Comparison of ENCODE assay signal across 1 cellular context in the genomic region with DNA sequence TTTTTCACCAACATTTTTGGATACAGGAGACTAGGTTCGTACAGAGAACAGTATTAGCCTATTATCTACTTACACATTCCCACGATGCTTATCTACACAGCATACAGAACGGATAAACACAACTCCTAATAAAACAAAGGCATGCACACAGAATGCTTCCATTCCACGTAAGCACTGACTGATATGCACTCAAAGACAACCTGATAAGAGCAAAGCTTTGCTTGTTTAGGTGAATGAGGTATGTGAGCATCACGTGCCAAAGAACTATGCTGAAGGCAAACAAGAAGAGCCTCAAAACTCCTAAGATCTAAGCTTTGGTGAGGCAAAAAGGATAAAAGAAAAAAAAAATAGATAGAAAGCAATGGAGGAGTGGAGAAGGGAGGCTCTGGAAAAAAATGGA.
TF ChIP-seq lines count a peak whose summit lies in the region.

No MANE protein-coding gene starts in this region.

TF ChIP-seq in HepG2, 621 proteins besides CTCF, POLR2A, EP300 and RAD21 (continued from another document and continues in another):
- TF ChIP-seq MXD4 (CRISPR knock-in tag; IDR thresholded peaks at IDR 0.05) (no peak), ZNF329 (CRISPR knock-in tag; IDR thresholded peaks at IDR 0.05; ENCODE audit: low read depth) (no peak), ZBTB7B (CRISPR knock-in tag; IDR thresholded peaks at IDR 0.05) (no peak), SMAD9 (CRISPR knock-in tag; IDR thresholded peaks at IDR 0.05) (no peak), PITX1 (CRISPR knock-in tag; IDR thresholded peaks at IDR 0.05) (no peak), ATRX (CRISPR knock-in tag; IDR thresholded peaks at IDR 0.05; ENCODE audit: borderline replicate concordance) (no peak), ZNF567 (CRISPR knock-in tag; IDR thresholded peaks at IDR 0.05; ENCODE audit: borderline replicate concordance) (no peak), TERF1 (CRISPR knock-in tag; IDR thresholded peaks at IDR 0.05) (no peak), TCF7L2 (IDR thresholded peaks at IDR 0.05; ENCODE audit: low read depth, low read length) (peak; percentile 37; the same call in 1 of the 2 replicates), PAF1 (CRISPR knock-in tag; IDR thresholded peaks at IDR 0.05) (no peak), CEBPZ (IDR thresholded peaks at IDR 0.05; ENCODE audit: low read length) (no peak), ZNF878 (CRISPR knock-in tag; IDR thresholded peaks at IDR 0.05) (no peak), SOX6 (IDR thresholded peaks at IDR 0.05) (no peak), SOX6 (CRISPR knock-in tag; IDR thresholded peaks at IDR 0.05) (peak; percentile 94), AKAP8 (CRISPR knock-in tag; IDR thresholded peaks at IDR 0.05) (no peak), ZNF432 (CRISPR knock-in tag; IDR thresholded peaks at IDR 0.05; ENCODE audit: borderline replicate concordance) (no peak), U2AF1 (optimal IDR thresholded peaks at IDR 0.05; ENCODE audit: low read depth, low read length) (no peak), MEF2D (CRISPR knock-in tag; IDR thresholded peaks at IDR 0.05) (no peak), FOXA3 (CRISPR knock-in tag; IDR thresholded peaks at IDR 0.05) (peak; percentile 34; the same call in 1 of the 2 replicates), JARID2 (CRISPR knock-in tag; IDR thresholded peaks at IDR 0.05; ENCODE audit: insufficient replicate concordance) (no peak), TEAD3 (CRISPR knock-in tag; optimal IDR thresholded peaks at IDR 0.05; ENCODE audit: borderline replicate concordance) (peak; percentile 54), ATF1 (CRISPR knock-in tag; IDR thresholded peaks at IDR 0.05) (no peak), FOSL1 (CRISPR knock-in tag; IDR thresholded peaks at IDR 0.05; ENCODE audit: borderline replicate concordance) (no peak), MTF2 (CRISPR knock-in tag; IDR thresholded peaks at IDR 0.05; ENCODE audit: borderline replicate concordance) (no peak), SRY (CRISPR knock-in tag; IDR thresholded peaks at IDR 0.05) (no peak), KLF11 (CRISPR knock-in tag; IDR thresholded peaks at IDR 0.05) (no peak), TFE3 (CRISPR knock-in tag; IDR thresholded peaks at IDR 0.05) (peak; percentile 55; the same call in 1 of the 2 replicates), HES4 (CRISPR knock-in tag; IDR thresholded peaks at IDR 0.05; ENCODE audit: borderline replicate concordance) (no peak), ZNF768 (CRISPR knock-in tag; IDR thresholded peaks at IDR 0.05) (no peak), ZSCAN5A (CRISPR knock-in tag; IDR thresholded peaks at IDR 0.05; ENCODE audit: borderline replicate concordance) (peak; percentile 86; the same call in 1 of the 2 replicates), ZSCAN25 (CRISPR knock-in tag; IDR thresholded peaks at IDR 0.05) (no peak), NFKB2 (CRISPR knock-in tag; IDR thresholded peaks at IDR 0.05; ENCODE audit: borderline replicate concordance) (no peak), GFI1 (CRISPR knock-in tag; IDR thresholded peaks at IDR 0.05; ENCODE audit: borderline replicate concordance) (peak; percentile 31; the same call in 1 of the 2 replicates), NFATC3 (CRISPR knock-in tag; IDR thresholded peaks at IDR 0.05) (no peak), TBP (CRISPR knock-in tag; IDR thresholded peaks at IDR 0.05) (no peak), ZNF414 (CRISPR knock-in tag; IDR thresholded peaks at IDR 0.05) (no peak), KDM6A (CRISPR knock-in tag; IDR thresholded peaks at IDR 0.05; ENCODE audit: low read depth) (no peak), CREM (IDR thresholded peaks at IDR 0.05) (peak; percentile 62; the same call in 1 of the 2 replicates), CREM (CRISPR knock-in tag; IDR thresholded peaks at IDR 0.05) (no peak)
- TF ChIP-seq, protein P1, sequence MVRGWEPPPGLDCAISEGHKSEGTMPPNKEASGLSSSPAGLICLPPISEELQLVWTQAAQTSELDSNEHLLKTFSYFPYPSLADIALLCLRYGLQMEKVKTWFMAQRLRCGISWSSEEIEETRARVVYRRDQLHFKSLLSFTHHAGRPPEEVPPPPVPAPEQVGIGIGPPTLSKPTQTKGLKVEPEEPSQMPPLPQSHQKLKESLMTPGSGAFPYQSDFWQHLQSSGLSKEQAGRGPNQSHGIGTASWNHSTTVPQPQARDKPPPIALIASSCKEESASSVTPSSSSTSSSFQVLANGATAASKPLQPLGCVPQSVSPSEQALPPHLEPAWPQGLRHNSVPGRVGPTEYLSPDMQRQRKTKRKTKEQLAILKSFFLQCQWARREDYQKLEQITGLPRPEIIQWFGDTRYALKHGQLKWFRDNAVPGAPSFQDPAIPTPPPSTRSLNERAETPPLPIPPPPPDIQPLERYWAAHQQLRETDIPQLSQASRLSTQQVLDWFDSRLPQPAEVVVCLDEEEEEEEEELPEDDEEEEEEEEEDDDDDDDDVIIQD (CRISPR knock-in tag; IDR thresholded peaks at IDR 0.05; ENCODE audit: low read depth): no peak
- TF ChIP-seq, protein P2, sequence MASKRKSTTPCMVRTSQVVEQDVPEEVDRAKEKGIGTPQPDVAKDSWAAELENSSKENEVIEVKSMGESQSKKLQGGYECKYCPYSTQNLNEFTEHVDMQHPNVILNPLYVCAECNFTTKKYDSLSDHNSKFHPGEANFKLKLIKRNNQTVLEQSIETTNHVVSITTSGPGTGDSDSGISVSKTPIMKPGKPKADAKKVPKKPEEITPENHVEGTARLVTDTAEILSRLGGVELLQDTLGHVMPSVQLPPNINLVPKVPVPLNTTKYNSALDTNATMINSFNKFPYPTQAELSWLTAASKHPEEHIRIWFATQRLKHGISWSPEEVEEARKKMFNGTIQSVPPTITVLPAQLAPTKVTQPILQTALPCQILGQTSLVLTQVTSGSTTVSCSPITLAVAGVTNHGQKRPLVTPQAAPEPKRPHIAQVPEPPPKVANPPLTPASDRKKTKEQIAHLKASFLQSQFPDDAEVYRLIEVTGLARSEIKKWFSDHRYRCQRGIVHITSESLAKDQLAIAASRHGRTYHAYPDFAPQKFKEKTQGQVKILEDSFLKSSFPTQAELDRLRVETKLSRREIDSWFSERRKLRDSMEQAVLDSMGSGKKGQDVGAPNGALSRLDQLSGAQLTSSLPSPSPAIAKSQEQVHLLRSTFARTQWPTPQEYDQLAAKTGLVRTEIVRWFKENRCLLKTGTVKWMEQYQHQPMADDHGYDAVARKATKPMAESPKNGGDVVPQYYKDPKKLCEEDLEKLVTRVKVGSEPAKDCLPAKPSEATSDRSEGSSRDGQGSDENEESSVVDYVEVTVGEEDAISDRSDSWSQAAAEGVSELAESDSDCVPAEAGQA (IDR thresholded peaks at IDR 0.05; ENCODE audit: low read depth): no peak
- TF ChIP-seq, protein P2 (CRISPR knock-in tag; IDR thresholded peaks at IDR 0.05; ENCODE audit: borderline replicate concordance): no peak
- TF ChIP-seq, protein P3, sequence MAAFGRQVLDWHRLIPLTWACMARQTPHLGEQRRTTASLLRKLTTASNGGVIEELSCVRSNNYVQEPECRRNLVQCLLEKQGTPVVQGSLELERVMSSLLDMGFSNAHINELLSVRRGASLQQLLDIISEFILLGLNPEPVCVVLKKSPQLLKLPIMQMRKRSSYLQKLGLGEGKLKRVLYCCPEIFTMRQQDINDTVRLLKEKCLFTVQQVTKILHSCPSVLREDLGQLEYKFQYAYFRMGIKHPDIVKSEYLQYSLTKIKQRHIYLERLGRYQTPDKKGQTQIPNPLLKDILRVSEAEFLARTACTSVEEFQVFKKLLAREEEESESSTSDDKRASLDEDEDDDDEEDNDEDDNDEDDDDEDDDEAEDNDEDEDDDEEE (CRISPR knock-in tag; IDR thresholded peaks at IDR 0.05): no peak
